ENCODE assay signal across 10 cellular contexts in the genomic region with DNA sequence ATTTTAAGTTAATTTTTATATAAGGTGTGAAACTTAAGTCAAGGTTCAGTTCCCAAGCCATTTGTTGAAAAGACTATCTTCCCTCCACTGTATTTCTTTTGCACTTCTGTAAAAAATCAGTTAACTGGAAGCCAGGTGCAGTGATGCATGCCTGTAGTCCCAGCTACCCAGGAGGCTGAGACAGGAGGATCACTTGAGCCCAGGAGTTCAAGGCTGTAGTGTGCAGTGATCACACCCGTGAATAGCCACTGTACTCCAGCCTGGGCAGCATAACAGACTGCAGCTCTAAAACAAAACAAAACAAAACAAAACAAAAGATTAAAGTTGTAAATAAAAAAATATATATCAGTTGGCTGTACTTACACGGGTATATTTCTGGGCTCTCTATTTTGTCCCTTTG.
"Had no signal": no experiment of that assay in that cellular context is flagged by ENCODE, and none has a peak within 500 bp of the region (broad histone marks: within the 10 kb centered on the region; RNA-seq: fewer than 3 reads in every experiment).

No MANE protein-coding gene starts in this region.

- H3K4me3 ChIP-seq: GM23248, HAP-1, K562 had no signal

- H3K4me1 ChIP-seq: HAP-1 had no signal

- H3K9ac ChIP-seq: GM23248 had no signal

- H3K9me3 ChIP-seq: HAP-1 had no signal

- ATAC-seq: HCT116, K562 had no signal

- H3K27ac ChIP-seq: GM23248, HL-60 had no signal

- FAIRE-seq: K562 had no signal

- DNase-seq: GM23248, GOT3, H7, HFFc6, IMR-90, KG1 had no signal
